1 cellular context compared by ENCODE assay signal in the genomic region with DNA sequence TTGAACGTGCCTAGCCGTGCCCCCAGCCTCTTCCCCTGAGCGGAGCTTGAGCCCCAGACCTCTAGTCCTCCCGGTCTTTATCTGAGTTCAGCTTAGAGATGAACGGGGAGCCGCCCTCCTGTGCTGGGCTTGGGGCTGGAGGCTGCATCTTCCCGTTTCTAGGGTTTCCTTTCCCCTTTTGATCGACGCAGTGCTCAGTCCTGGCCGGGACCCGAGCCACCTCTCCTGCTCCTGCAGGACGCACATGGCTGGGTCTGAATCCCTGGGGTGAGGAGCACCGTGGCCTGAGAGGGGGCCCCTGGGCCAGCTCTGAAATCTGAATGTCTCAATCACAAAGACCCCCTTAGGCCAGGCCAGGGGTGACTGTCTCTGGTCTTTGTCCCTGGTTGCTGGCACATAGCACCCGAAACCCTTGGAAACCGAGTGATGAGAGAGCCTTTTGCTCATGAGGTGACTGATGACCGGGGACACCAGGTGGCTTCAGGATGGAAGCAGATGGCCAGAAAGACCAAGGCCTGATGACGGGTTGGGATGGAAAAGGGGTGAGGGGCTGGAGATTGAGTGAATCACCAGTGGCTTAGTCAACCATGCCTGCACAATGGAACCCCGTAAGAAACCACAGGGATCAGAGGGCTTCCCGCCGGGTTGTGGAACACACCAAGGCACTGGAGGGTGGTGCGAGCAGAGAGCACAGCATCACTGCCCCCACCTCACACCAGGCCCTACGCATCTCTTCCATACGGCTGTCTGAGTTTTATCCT.
A peak's percentile ranks its signal among the peaks of the same experiment; 100 is the strongest.
TF ChIP-seq lines count a peak whose summit lies in the region.

No MANE protein-coding gene starts in this region.

TF ChIP-seq in K562, 482 proteins besides CTCF, POLR2A, EP300 and RAD21:
- TF ChIP-seq ZBTB40 (IDR thresholded peaks at IDR 0.05) = peak; percentile 51
- TF ChIP-seq ZBTB40 (CRISPR knock-in tag; IDR thresholded peaks at IDR 0.05) = no peak
- TF ChIP-seq FOXP1 (CRISPR knock-in tag; IDR thresholded peaks at IDR 0.05) = no peak
- TF ChIP-seq, protein P1, sequence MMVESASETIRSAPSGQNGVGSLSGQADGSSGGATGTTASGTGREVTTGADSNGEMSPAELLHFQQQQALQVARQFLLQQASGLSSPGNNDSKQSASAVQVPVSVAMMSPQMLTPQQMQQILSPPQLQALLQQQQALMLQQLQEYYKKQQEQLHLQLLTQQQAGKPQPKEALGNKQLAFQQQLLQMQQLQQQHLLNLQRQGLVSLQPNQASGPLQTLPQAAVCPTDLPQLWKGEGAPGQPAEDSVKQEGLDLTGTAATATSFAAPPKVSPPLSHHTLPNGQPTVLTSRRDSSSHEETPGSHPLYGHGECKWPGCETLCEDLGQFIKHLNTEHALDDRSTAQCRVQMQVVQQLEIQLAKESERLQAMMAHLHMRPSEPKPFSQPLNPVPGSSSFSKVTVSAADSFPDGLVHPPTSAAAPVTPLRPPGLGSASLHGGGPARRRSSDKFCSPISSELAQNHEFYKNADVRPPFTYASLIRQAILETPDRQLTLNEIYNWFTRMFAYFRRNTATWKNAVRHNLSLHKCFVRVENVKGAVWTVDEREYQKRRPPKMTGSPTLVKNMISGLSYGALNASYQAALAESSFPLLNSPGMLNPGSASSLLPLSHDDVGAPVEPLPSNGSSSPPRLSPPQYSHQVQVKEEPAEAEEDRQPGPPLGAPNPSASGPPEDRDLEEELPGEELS (CRISPR knock-in tag; IDR thresholded peaks at IDR 0.05; ENCODE audit: borderline replicate concordance) = 0 out of 2 replicates have a peak, but pooled peaks have one; percentile 20
- no peak for TF ChIP-seq NFIX (CRISPR knock-in tag; IDR thresholded peaks at IDR 0.05; ENCODE audit: low read depth)
- 0 out of 2 replicates have a peak, but pooled peaks have one; percentile 4 for TF ChIP-seq BCOR (IDR thresholded peaks at IDR 0.05)
- no peak for TF ChIP-seq BCL6 (CRISPR knock-in tag; IDR thresholded peaks at IDR 0.05)
- no peak for TF ChIP-seq NR2C2 (CRISPR knock-in tag; IDR thresholded peaks at IDR 0.05)
- TF ChIP-seq NR2C2 (tag; IDR thresholded peaks at IDR 0.05) = 0 out of 2 replicates have a peak, but pooled peaks have one; percentile 9
- no peak for TF ChIP-seq MCM7 (IDR thresholded peaks at IDR 0.05)
- TF ChIP-seq ELF1 (tag; IDR thresholded peaks at IDR 0.05) = 0 out of 2 replicates have a peak, but pooled peaks have one; percentile 35
- TF ChIP-seq ETV5 (CRISPR knock-in tag; IDR thresholded peaks at IDR 0.05; ENCODE audit: low read depth) = 0 out of 2 replicates have a peak, but pooled peaks have one; percentile 5
